9 cellular contexts compared by ENCODE assay signal in genomic region chr13:113854238-113855011, GRCh38. TPM values are rescaled to one million over a fixed set of nuclear protein-coding genes. Genes with fewer than 3 reads are reported as not detected.
DNase-seq lines count a peak whose midpoint lies in the region; ATAC-seq, FAIRE-seq and TF ChIP-seq lines count a peak whose summit lies in the region.
"Had no signal": no experiment of that assay in that cellular context is flagged by ENCODE, and none has a peak within 500 bp of the region (broad histone marks: within the 10 kb centered on the region; RNA-seq: fewer than 3 reads in every experiment).

No MANE protein-coding gene starts in this region.

- no peak for FAIRE-seq in GM12891 (lab: Jason Lieb, UNC)

- TF ChIP-seq CTCF in fibroblast of villous mesenchyme (IDR thresholded peaks at IDR 0.05; ENCODE audit: insufficient read depth, low read depth, low read length) = no peak

- no peak for ATAC-seq in HG02884 (IDR thresholded peaks at IDR 0.05; ENCODE audit: unreplicated experiment)

- DNase-seq in DMS79 treated with DMSO at 0.1 percent for 48 hours (lab: John Stamatoyannopoulos, UW) (peak; percentile 52), RPMI8226 (peak; percentile 96), fibroblast of villous mesenchyme (ENCODE audit: low read depth) (peak; percentile 82), retina (peak; percentile 65), GM12891 (ENCODE audit: insufficient read length, low spot score) (no peak), HK-2 (ENCODE audit: unreplicated experiment) (no peak), cortex of kidney (lab: John Stamatoyannopoulos, UW) (no peak)

- H3K4me3 ChIP-seq in fibroblast of villous mesenchyme (ENCODE audit: low read depth, low read length) = no peak overlapping the region

- TF ChIP-seq POLR2A in GM12891 (IDR thresholded peaks at IDR 0.05; ENCODE audit: low read depth, low read length) = no peak

TF ChIP-seq in GM12891, 5 proteins besides CTCF, POLR2A, EP300 and RAD21:
- TF ChIP-seq POLR2AphosphoS5 (IDR thresholded peaks at IDR 0.05; ENCODE audit: low read depth, low read length) (no peak), PAX5 (IDR thresholded peaks at IDR 0.05; ENCODE audit: insufficient read depth, low read length, severe bottlenecking) (no peak), POU2F2 (IDR thresholded peaks at IDR 0.05; ENCODE audit: low read depth, low read length) (no peak), SPI1 (IDR thresholded peaks at IDR 0.05; ENCODE audit: low read depth, low read length) (no peak), TAF1 (IDR thresholded peaks at IDR 0.05; ENCODE audit: low read depth, low read length) (no peak)

RNA-seq across cellular contexts. Expression of gene GAS6, which starts 9.5 kb away (rescaled TPM):
- total RNA-seq in fibroblast of villous mesenchyme = 172 and 216 TPM in 2 replicates
- 1.6 TPM for polyA plus RNA-seq in GM12891 (2012; ENCODE audit: low read depth, missing spikeins)
- total RNA-seq: OCI-LY7 had no signal

Comparison
In these comparisons a context has a peak if more than half of its experiments do, and no peak if none do; other contexts are left out.
1. DNase-seq: peak in DMS79 treated with DMSO at 0.1 percent for 48 hours (single experiment), RPMI8226 (single experiment), fibroblast of villous mesenchyme (single experiment) and retina (single experiment); none in GM12891 (single experiment), HK-2 (single experiment) and cortex of kidney (single experiment).